Comparison of ENCODE assay signal across 8 cellular contexts in genomic region chr7:66493235-66494181, GRCh38.
A peak's percentile ranks its signal among the peaks of the same experiment; 100 is the strongest.
DNase-seq lines count a peak whose midpoint lies in the region; ATAC-seq and FAIRE-seq lines count a peak whose summit lies in the region.

No MANE protein-coding gene starts in this region.

- H3K9me3 ChIP-seq in BLaER1: no peaks in the 10 kb centered on the region

- peak overlapping the region; percentile 80 for H3K9ac ChIP-seq in BLaER1

- H3K27me3 Mint-ChIP-seq in activated CD4-positive, alpha-beta T cell treated with anti-CD3 and anti-CD28 coated beads, Interleukin-2, amount 10 ng/mL, durations not matched to agents 24 days and 14 days: no peaks in the 10 kb centered on the region

- peak overlapping the region; percentile 92 for H3K4me3 Mint-ChIP-seq in activated CD4-positive, alpha-beta T cell treated with anti-CD3 and anti-CD28 coated beads, Interleukin-2, amount 10 ng/mL, durations not matched to agents 24 days and 14 days

- peak overlapping the region; percentile 77 for H3K4me3 ChIP-seq in BLaER1

- intact Hi-C loops in activated CD4-positive, alpha-beta T cell treated with anti-CD3 and anti-CD28 coated beads, Interleukin-2, amount 10 ng/mL, durations not matched to agents 24 days and 14 days (cut with micrococcal nuclease): loop anchor here (1.0 to 10.0 kb wide), 7 partner anchors 81 to 811 kb away; partner anchors contain the start of genes GUSB, KCTD7, SBDS and TYW1

- peak; percentile 98 for ATAC-seq in HG03457 (IDR thresholded peaks at IDR 0.05; ENCODE audit: unreplicated experiment)
- peak; percentile 93 for ATAC-seq in left lobe of liver

- no peaks in the 10 kb centered on the region for H3K27me3 ChIP-seq in BLaER1

- H3K4me2 ChIP-seq in BLaER1: peak overlapping the region; percentile 94

- peak; percentile 89 for DNase-seq in GM19239 (ENCODE audit: insufficient read length, low spot score)
- peak; percentile 84 for DNase-seq in NCI-H524 treated with DMSO at 0.1 percent for 48 hours (lab: John Stamatoyannopoulos, UW)
- DNase-seq in activated CD4-positive, alpha-beta T cell treated with anti-CD3 and anti-CD28 coated beads, Interleukin-2, amount 10 ng/mL, durations not matched to agents 24 days and 14 days: peak; percentile 99
- DNase-seq in cortex of kidney (lab: John Stamatoyannopoulos, UW): peak; percentile 83
- peak; percentile 99 for DNase-seq in left lobe of liver (ENCODE audit: low spot score)
- peak; percentile 94 for DNase-seq in stimulated activated CD4-positive, alpha-beta T cell treated with anti-CD3 and anti-CD28 coated beads, Interleukin-2, amount 100 ng/mL, for 4 hours (ENCODE audit: low read depth)

- no peaks in the 10 kb centered on the region for H3K36me3 ChIP-seq in BLaER1

- H3K4me1 ChIP-seq in BLaER1: peaks cover 22% of the 10 kb centered on the region

- peak; percentile 88 for FAIRE-seq in GM19239 (lab: Jason Lieb, UNC)

- no peaks in the 10 kb centered on the region for H4K20me1 ChIP-seq in BLaER1

- peaks cover 12% of the 10 kb centered on the region for H3K4me1 Mint-ChIP-seq in activated CD4-positive, alpha-beta T cell treated with anti-CD3 and anti-CD28 coated beads, Interleukin-2, amount 10 ng/mL, durations not matched to agents 24 days and 14 days

- H3K9me3 Mint-ChIP-seq in activated CD4-positive, alpha-beta T cell treated with anti-CD3 and anti-CD28 coated beads, Interleukin-2, amount 10 ng/mL, durations not matched to agents 24 days and 14 days: no peaks in the 10 kb centered on the region

- H3K36me3 Mint-ChIP-seq in activated CD4-positive, alpha-beta T cell treated with anti-CD3 and anti-CD28 coated beads, Interleukin-2, amount 10 ng/mL, durations not matched to agents 24 days and 14 days (ENCODE audit: low read depth): peaks cover 4% of the 10 kb centered on the region

- peak overlapping the region; percentile 95 for H3K27ac Mint-ChIP-seq in activated CD4-positive, alpha-beta T cell treated with anti-CD3 and anti-CD28 coated beads, Interleukin-2, amount 10 ng/mL, durations not matched to agents 24 days and 14 days

- peak overlapping the region; percentile 84 for H3K27ac ChIP-seq in BLaER1

Comparison
In these comparisons a context has a peak if more than half of its experiments do, and no peak if none do; other contexts are left out.
1. Peak in every context shown above with its lines: DNase-seq, ATAC-seq, H3K4me3 ChIP-seq and H3K27ac ChIP-seq.